Comparison of ENCODE assay signal across 30 cellular contexts in genomic region chr12:118541071-118541470, GRCh38.
"Had no signal": no experiment of that assay in that cellular context is flagged by ENCODE, and none has a peak within 500 bp of the region (broad histone marks: within the 10 kb centered on the region; RNA-seq: fewer than 3 reads in every experiment).

No MANE protein-coding gene starts in this region.

- H3K27me3 Mint-ChIP-seq: activated CD4-positive, alpha-beta memory T cell treated with anti-CD3 and anti-CD28 coated beads for 36 hours; activated CD4-positive, alpha-beta T cell treated with anti-CD3 and anti-CD28 coated beads, Interleukin-2, amount 10 ng/mL, durations not matched to agents 24 days and 14 days; activated CD8-positive, alpha-beta memory T cell treated with anti-CD3 and anti-CD28 coated beads, Interleukin-2, amount 10 ng/mL, durations not matched to agents 7 days and 5 days; activated naive CD4-positive, alpha-beta T cell treated with anti-CD3 and anti-CD28 coated beads, Interleukin-2, amount 10 ng/mL, durations not matched to agents 7 days and 5 days; activated naive CD8-positive, alpha-beta T cell treated with anti-CD3 and anti-CD28 coated beads, Interleukin-2, amount 10 ng/mL, durations not matched to agents 7 days and 5 days had no signal

- H3K9me3 Mint-ChIP-seq: activated CD4-positive, alpha-beta memory T cell treated with anti-CD3 and anti-CD28 coated beads for 36 hours; activated CD4-positive, alpha-beta T cell treated with anti-CD3 and anti-CD28 coated beads, Interleukin-2, amount 10 ng/mL, durations not matched to agents 24 days and 14 days; activated naive CD4-positive, alpha-beta T cell treated with anti-CD3 and anti-CD28 coated beads, Interleukin-2, amount 10 ng/mL, durations not matched to agents 7 days and 5 days; activated naive CD8-positive, alpha-beta T cell treated with anti-CD3 and anti-CD28 coated beads, Interleukin-2, amount 10 ng/mL, durations not matched to agents 7 days and 5 days; central memory CD8-positive, alpha-beta T cell; T-helper 2 cell treated with Interferon-gamma antibody and Interleukin-4, amounts not matched to agents 5 μg/mL and 100 μg/mL, for 36 hours had no signal

- H3K27ac Mint-ChIP-seq: activated CD4-positive, alpha-beta memory T cell treated with anti-CD3 and anti-CD28 coated beads for 36 hours; activated CD4-positive, alpha-beta T cell treated with anti-CD3 and anti-CD28 coated beads for 36 hours; activated CD4-positive, alpha-beta T cell treated with anti-CD3 and anti-CD28 coated beads, Interleukin-2, amount 10 ng/mL, durations not matched to agents 24 days and 14 days; activated CD8-positive, alpha-beta memory T cell treated with anti-CD3 and anti-CD28 coated beads, Interleukin-2, amount 10 ng/mL, durations not matched to agents 7 days and 5 days; activated CD8-positive, alpha-beta T cell treated with anti-CD3 and anti-CD28 coated beads, Interleukin-2, amount 10 ng/mL, durations not matched to agents 7 days and 5 days; activated naive CD4-positive, alpha-beta T cell treated with anti-CD3 and anti-CD28 coated beads, Interleukin-2, amount 10 ng/mL, durations not matched to agents 7 days and 5 days; activated naive CD4-positive, alpha-beta T cell treated with anti-CD3 and anti-CD28 coated beads, Interleukin-2, amount 50 U/mL, for 72 hours; activated naive CD8-positive, alpha-beta T cell treated with anti-CD3 and anti-CD28 coated beads, Interleukin-2, amount 10 ng/mL, durations not matched to agents 7 days and 5 days; activated T-cell treated with anti-CD3 and anti-CD28 coated beads, Interleukin-2, amount 50 U/mL, for 72 hours; T-helper 17 cell; T-helper 2 cell treated with Interferon-gamma antibody and Interleukin-4, amounts not matched to agents 5 μg/mL and 100 μg/mL, for 36 hours had no signal

- FAIRE-seq: astrocyte, endometrium, frontal cortex had no signal

- ATAC-seq: activated CD4-positive, alpha-beta T cell treated with anti-CD3 and anti-CD28 coated beads for 36 hours; activated CD8-positive, alpha-beta memory T cell treated with anti-CD3 and anti-CD28 coated beads, Interleukin-2, amount 10 ng/mL, durations not matched to agents 7 days and 5 days; activated CD8-positive, alpha-beta T cell treated with anti-CD3 and anti-CD28 coated beads, Interleukin-2, amount 10 ng/mL, durations not matched to agents 7 days and 5 days; activated naive CD4-positive, alpha-beta T cell treated with anti-CD3 and anti-CD28 coated beads, Interleukin-2, amount 50 U/mL, for 72 hours; activated T-cell treated with anti-CD3 and anti-CD28 coated beads, Interleukin-2, amount 50 U/mL, for 72 hours; esophagus mucosa; T-helper 17 cell had no signal

- H3K4me1 ChIP-seq: colonic mucosa had no signal

- H3K27ac ChIP-seq: brain microvascular endothelial cell, colonic mucosa had no signal

- H3K4me1 Mint-ChIP-seq: activated CD4-positive, alpha-beta T cell treated with anti-CD3 and anti-CD28 coated beads for 36 hours; activated CD4-positive, alpha-beta T cell treated with anti-CD3 and anti-CD28 coated beads, Interleukin-2, amount 10 ng/mL, durations not matched to agents 24 days and 14 days; activated CD8-positive, alpha-beta memory T cell treated with anti-CD3 and anti-CD28 coated beads, Interleukin-2, amount 10 ng/mL, durations not matched to agents 7 days and 5 days; activated naive CD4-positive, alpha-beta T cell treated with anti-CD3 and anti-CD28 coated beads, Interleukin-2, amount 10 ng/mL, durations not matched to agents 7 days and 5 days; activated naive CD8-positive, alpha-beta T cell treated with anti-CD3 and anti-CD28 coated beads, Interleukin-2, amount 10 ng/mL, durations not matched to agents 7 days and 5 days; central memory CD8-positive, alpha-beta T cell; T-helper 17 cell had no signal

- H3K4me3 ChIP-seq: colonic mucosa had no signal

- H3K9me3 ChIP-seq: colonic mucosa had no signal

- DNase-seq: activated CD4-positive, alpha-beta memory T cell treated with anti-CD3 and anti-CD28 coated beads for 36 hours; activated CD4-positive, alpha-beta T cell treated with anti-CD3 and anti-CD28 coated beads for 36 hours; activated CD4-positive, alpha-beta T cell treated with anti-CD3 and anti-CD28 coated beads, Interleukin-2, amount 10 ng/mL, durations not matched to agents 24 days and 14 days; activated CD4-positive, CD25-positive, alpha-beta regulatory T cell; activated CD4-positive, CD25-positive, alpha-beta regulatory T cell treated with anti-CD3 and anti-CD28 coated beads, Interleukin-2, amount 50 U/mL, for 72 hours; activated CD8-positive, alpha-beta memory T cell treated with anti-CD3 and anti-CD28 coated beads, Interleukin-2, amount 10 ng/mL, durations not matched to agents 7 days and 5 days; activated CD8-positive, alpha-beta memory T cell treated with anti-CD3 and anti-CD28 coated beads, Interleukin-2, amount 50 U/mL, for 4 hours; activated CD8-positive, alpha-beta T cell treated with anti-CD3 and anti-CD28 coated beads, Interleukin-2, amount 10 ng/mL, durations not matched to agents 7 days and 5 days; activated gamma-delta T cell; activated naive CD4-positive, alpha-beta T cell; activated naive CD4-positive, alpha-beta T cell treated with anti-CD3 and anti-CD28 coated beads, Interleukin-2, amount 10 ng/mL, durations not matched to agents 7 days and 5 days; activated naive CD8-positive, alpha-beta T cell treated with anti-CD3 and anti-CD28 coated beads, Interleukin-2, amount 10 ng/mL, durations not matched to agents 7 days and 5 days; activated T-cell treated with anti-CD3 and anti-CD28 coated beads, Interleukin-2, amount 50 U/mL, for 1 hour; activated T-cell treated with anti-CD3 and anti-CD28 coated beads, Interleukin-2, amount 50 U/mL, for 72 hours; anterior cingulate cortex; brain microvascular endothelial cell; colonic mucosa; effector CD8-positive, alpha-beta T cell; foreskin fibroblast; head of caudate nucleus; T-helper 1 cell; T-helper 17 cell; T1000 had no signal

- H3K4me3 Mint-ChIP-seq: activated CD4-positive, alpha-beta memory T cell treated with anti-CD3 and anti-CD28 coated beads for 36 hours; activated CD4-positive, alpha-beta T cell treated with anti-CD3 and anti-CD28 coated beads for 36 hours; activated CD4-positive, alpha-beta T cell treated with anti-CD3 and anti-CD28 coated beads, Interleukin-2, amount 10 ng/mL, durations not matched to agents 24 days and 14 days; activated CD8-positive, alpha-beta memory T cell treated with anti-CD3 and anti-CD28 coated beads, Interleukin-2, amount 10 ng/mL, durations not matched to agents 7 days and 5 days; activated CD8-positive, alpha-beta T cell treated with anti-CD3 and anti-CD28 coated beads, Interleukin-2, amount 10 ng/mL, durations not matched to agents 7 days and 5 days; activated naive CD4-positive, alpha-beta T cell treated with anti-CD3 and anti-CD28 coated beads, Interleukin-2, amount 10 ng/mL, durations not matched to agents 7 days and 5 days; activated naive CD8-positive, alpha-beta T cell treated with anti-CD3 and anti-CD28 coated beads, Interleukin-2, amount 10 ng/mL, durations not matched to agents 7 days and 5 days; activated T-cell treated with anti-CD3 and anti-CD28 coated beads, Interleukin-2, amount 50 U/mL, for 72 hours; central memory CD8-positive, alpha-beta T cell; T-helper 17 cell; T-helper 2 cell treated with Interferon-gamma antibody and Interleukin-4, amounts not matched to agents 5 μg/mL and 100 μg/mL, for 36 hours had no signal

- H3K36me3 ChIP-seq: brain microvascular endothelial cell, colonic mucosa had no signal

- H3K36me3 Mint-ChIP-seq: activated CD4-positive, alpha-beta memory T cell treated with anti-CD3 and anti-CD28 coated beads for 36 hours; activated CD8-positive, alpha-beta memory T cell treated with anti-CD3 and anti-CD28 coated beads, Interleukin-2, amount 10 ng/mL, durations not matched to agents 7 days and 5 days; activated naive CD4-positive, alpha-beta T cell treated with anti-CD3 and anti-CD28 coated beads, Interleukin-2, amount 10 ng/mL, durations not matched to agents 7 days and 5 days; activated naive CD4-positive, alpha-beta T cell treated with anti-CD3 and anti-CD28 coated beads, Interleukin-2, amount 50 U/mL, for 72 hours; activated naive CD8-positive, alpha-beta T cell treated with anti-CD3 and anti-CD28 coated beads, Interleukin-2, amount 10 ng/mL, durations not matched to agents 7 days and 5 days had no signal

- H3K27me3 ChIP-seq: brain microvascular endothelial cell, colonic mucosa had no signal
